In genomic region chr14:46571970-46572369, GRCh38 we compare ENCODE assay signal across 15 cellular contexts.
A peak's percentile ranks its signal among the peaks of the same experiment; 100 is the strongest.
DNase-seq lines count a peak whose midpoint lies in the region; ATAC-seq, FAIRE-seq and TF ChIP-seq lines count a peak whose summit lies in the region.
"Had no signal": no experiment of that assay in that cellular context is flagged by ENCODE, and none has a peak within 500 bp of the region (broad histone marks: within the 10 kb centered on the region; RNA-seq: fewer than 3 reads in every experiment).

No MANE protein-coding gene starts in this region.

- no peak for ATAC-seq in HG02759 (IDR thresholded peaks at IDR 0.05; ENCODE audit: unreplicated experiment)
- ATAC-seq: naive thymus-derived CD8-positive, alpha-beta T cell had no signal

- peak; percentile 81 for FAIRE-seq in RCC 7860 (lab: Jason Lieb, UNC)

- DNase-seq in H4 (ENCODE audit: low spot score) (peak; percentile 34), RCC 7860 (ENCODE audit: low spot score) (peak; percentile 60), dermis blood vessel endothelial cell (peak; percentile 3), retinal pigment epithelial cell (ENCODE audit: low read depth) (peak; percentile 84), NCI-H1105 treated with DMSO at 0.1 percent for 48 hours (lab: John Stamatoyannopoulos, UW) (no peak)
- no peak for DNase-seq in activated CD8-positive, alpha-beta memory T cell treated with anti-CD3 and anti-CD28 coated beads, Interleukin-2, amount 50 U/mL, for 48 hours
- DNase-seq: activated CD8-positive, alpha-beta memory T cell treated with anti-CD3 and anti-CD28 coated beads for 24 hours; activated naive CD8-positive, alpha-beta T cell treated with anti-CD3 and anti-CD28 coated beads, Interleukin-2, amount 10 ng/mL, durations not matched to agents 7 days and 5 days; dorsolateral prefrontal cortex; naive thymus-derived CD8-positive, alpha-beta T cell; NCI-H187; NCI-H2227 treated with DMSO at 0.1 percent for 48 hours; SHP77 treated with DMSO at 0.1 percent for 48 hours had no signal

- TF ChIP-seq CTCF in retinal pigment epithelial cell (conservative IDR thresholded peaks at IDR 0.05; ENCODE audit: low read depth, low read length) = no peak

- H3K4me3 ChIP-seq in retinal pigment epithelial cell (ENCODE audit: low read length) = no peak overlapping the region
- H3K4me3 ChIP-seq: cardiac muscle cell, dorsolateral prefrontal cortex had no signal

Comparison
In these comparisons a context has a peak if more than half of its experiments do, and no peak if none do; other contexts are left out.
1. DNase-seq: peak in H4 (single experiment), RCC 7860 (single experiment), dermis blood vessel endothelial cell (single experiment) and retinal pigment epithelial cell (single experiment); none in NCI-H1105 treated with DMSO at 0.1 percent for 48 hours (single experiment) and activated CD8-positive, alpha-beta memory T cell treated with anti-CD3 and anti-CD28 coated beads, Interleukin-2, amount 50 U/mL, for 48 hours (single experiment).